Comparison of ENCODE assay signal across 11 cellular contexts in the genomic region with DNA sequence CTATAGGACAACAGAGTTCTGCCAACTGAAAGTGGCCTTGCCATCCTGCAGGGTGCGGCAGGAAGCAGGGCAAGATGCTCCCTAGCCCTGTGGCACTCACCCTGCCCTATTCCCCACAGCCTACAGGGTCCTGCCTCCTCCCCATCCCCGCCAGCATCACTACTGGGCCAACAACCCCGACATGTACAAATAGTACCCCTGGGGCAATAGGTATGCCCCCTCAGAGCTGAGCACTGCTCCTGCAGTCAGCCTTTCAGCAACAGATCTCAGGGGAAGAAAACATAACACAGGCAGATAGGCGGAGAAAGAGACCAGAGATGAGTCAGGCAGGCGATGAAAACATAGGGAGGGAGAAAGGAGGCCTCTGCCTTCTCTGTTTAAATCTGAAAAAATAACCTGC.
DNase-seq lines count a peak whose midpoint lies in the region; ATAC-seq, FAIRE-seq and TF ChIP-seq lines count a peak whose summit lies in the region.
"Had no signal": no experiment of that assay in that cellular context is flagged by ENCODE, and none has a peak within 500 bp of the region (broad histone marks: within the 10 kb centered on the region; RNA-seq: fewer than 3 reads in every experiment).

No MANE protein-coding gene starts in this region.

- H3K4me3 ChIP-seq in K562 = no peak overlapping the region
- no peak overlapping the region for H3K4me3 ChIP-seq in right atrium auricular region
- H3K4me3 ChIP-seq: mucosa of descending colon had no signal

- peak overlapping the region; percentile 25; the same call in 1 of the 2 replicates for H2AFZ ChIP-seq in K562 (ENCODE audit: low read depth, low read length)

- no peak for TF ChIP-seq EP300 in K562 (IDR thresholded peaks at IDR 0.05; ENCODE audit: low read length)

- no peaks in the 10 kb centered on the region for H4K20me1 ChIP-seq in K562 (replicated peaks; ENCODE audit: control insufficient read depth, insufficient read depth, low read length)

- peaks cover 41% of the 10 kb centered on the region for H3K79me2 ChIP-seq in K562 (ENCODE audit: control insufficient read depth, insufficient read depth, low read length)

- in situ Hi-C loops in K562 (cut with MboI) (no loop called here), GM13977 (cut with MboI; ENCODE audit: low pct_unique_long_range_greater_than_20kb, low sequenced_read_pairs, unreplicated experiment) (no loop called here)

- WGBS in K562 (ENCODE audit: insufficient coverage, low coverage, missing lambda C conversion rate) = 57% methylated on average over 5 of the region's 5 CpGs

- TF ChIP-seq RAD21 in K562 (CRISPR knock-in tag; conservative IDR thresholded peaks at IDR 0.05 in 1 of 2, IDR thresholded peaks at IDR 0.05 in 1 of 2) = no peak

- CTCF ChIA-PET in K562 (lab: Yijun Ruan, JAX; ENCODE audit: low intra/inter-chr PET ratio) = no interaction called here

- POLR2A ChIA-PET in K562 (lab: Yijun Ruan, JAX) = interaction anchor here (3.3 kb wide), 1 partner anchor 8 kb away, joined by 11 read pairs; no protein-coding TSS in a partner anchor

- TF ChIP-seq POLR2A in K562 (conservative IDR thresholded peaks at IDR 0.05) = no peak

- DNase-seq in activated effector memory CD4-positive, alpha-beta T cell treated with anti-CD3 and anti-CD28 coated beads, Interleukin-2, amount 50 U/mL, for 16 hours = peak; percentile 28
- DNase-seq in activated effector memory CD4-positive, alpha-beta T cell treated with Interleukin-2 at 50 U/mL for 16 hours = no peak
- peak in 1 of 4 experiments; percentile 36 for DNase-seq in K562 (ENCODE audit: extremely low read depth in 1 of 4, low spot score in 3 of 4)
- peak; percentile 54 for DNase-seq in right atrium auricular region (ENCODE audit: low spot score)
- peak; percentile 33 for DNase-seq in ureter (ENCODE audit: low spot score)
- no peak for DNase-seq in KG1 (lab: John Stamatoyannopoulos, UW)
- no peak for DNase-seq in NCI-H187 treated with DMSO at 0.1 percent for 48 hours (lab: John Stamatoyannopoulos, UW)
- DNase-seq in GM13977 (ENCODE audit: low spot score) = no peak
- DNase-seq: erythroblast, mucosa of descending colon, NCI-H2029 treated with DMSO at 0.1 percent for 48 hours had no signal

- H3K27ac ChIP-seq in K562 (ENCODE audit: extremely low read depth, low read depth, low read length) (peak overlapping the region; percentile 45; the same call in 1 of the 3 replicates), right atrium auricular region (peak overlapping the region in 1 of 2 donors; percentile 1)

- H3K4me2 ChIP-seq in K562 (ENCODE audit: insufficient read depth, low read length) = no peak overlapping the region

- ATAC-seq in K562 = peak; percentile 45

- H3K9me3 ChIP-seq in K562 (replicated peaks; ENCODE audit: control insufficient read depth, insufficient read depth, low read depth, low read length) (peaks cover 4% of the 10 kb centered on the region), right atrium auricular region (peaks cover 0 to 8% of the 10 kb centered on the region in 2 donors)

- no peaks in the 10 kb centered on the region for H3K9me1 ChIP-seq in K562 (ENCODE audit: control insufficient read depth, insufficient read depth, low read length)

- TF ChIP-seq CTCF in K562 (IDR thresholded peaks at IDR 0.05 in 2 of 3, conservative IDR thresholded peaks at IDR 0.05 in 1 of 3; ENCODE audit: insufficient read depth in 2 of 3, low read depth in 1 of 3, low read length in 3 of 3) (no peak), right atrium auricular region (IDR thresholded peaks at IDR 0.05) (peak in 1 of 2 donors; percentile 30), GM13977 (IDR thresholded peaks at IDR 0.05; ENCODE audit: extremely low read depth, insufficient read depth, missing control alignments) (no peak)

- peak overlapping the region in 1 of 2 experiments; percentile 26; a peak in 1 of 4 replicates for H3K9ac ChIP-seq in K562 (ENCODE audit: insufficient read depth in 1 of 2, low read depth in 2 of 2, low read length in 2 of 2)

- H3K36me3 ChIP-seq in K562 (ENCODE audit: control insufficient read depth, insufficient read depth, low read length) = no peaks in the 10 kb centered on the region; the same call in 2 of the 3 replicates
- no peaks in the 10 kb centered on the region for H3K36me3 ChIP-seq in right atrium auricular region

- intact Hi-C loops in K562 (cut with micrococcal nuclease) = no loop called here

- no TSS peak for BruUV-seq in K562 (replicated peaks; lab: Mats Ljungman, UMichigan)

- FAIRE-seq in K562 (lab: Jason Lieb, UNC) = no peak

- H3K4me1 ChIP-seq in K562 (replicated peaks in 1 of 2; ENCODE audit: control insufficient read depth in 2 of 2, insufficient read depth in 2 of 2, low read length in 2 of 2) (peaks cover 22 to 33% of the 10 kb centered on the region in 2 experiments), right atrium auricular region (peaks cover 0 to 20% of the 10 kb centered on the region in 2 donors)

- H3K27me3 ChIP-seq in K562 (ENCODE audit: control insufficient read depth in 2 of 2, insufficient read depth in 2 of 2, low read length in 2 of 2) (no peaks in the 10 kb centered on the region), right atrium auricular region (no peaks in the 10 kb centered on the region)

TF ChIP-seq in K562, 482 proteins besides CTCF, POLR2A, EP300 and RAD21 (continues in another document):
- TF ChIP-seq FOSL1 (tag; conservative IDR thresholded peaks at IDR 0.05) = peak; percentile 44; the same call in 1 of the 2 replicates
- TF ChIP-seq, protein P1, sequence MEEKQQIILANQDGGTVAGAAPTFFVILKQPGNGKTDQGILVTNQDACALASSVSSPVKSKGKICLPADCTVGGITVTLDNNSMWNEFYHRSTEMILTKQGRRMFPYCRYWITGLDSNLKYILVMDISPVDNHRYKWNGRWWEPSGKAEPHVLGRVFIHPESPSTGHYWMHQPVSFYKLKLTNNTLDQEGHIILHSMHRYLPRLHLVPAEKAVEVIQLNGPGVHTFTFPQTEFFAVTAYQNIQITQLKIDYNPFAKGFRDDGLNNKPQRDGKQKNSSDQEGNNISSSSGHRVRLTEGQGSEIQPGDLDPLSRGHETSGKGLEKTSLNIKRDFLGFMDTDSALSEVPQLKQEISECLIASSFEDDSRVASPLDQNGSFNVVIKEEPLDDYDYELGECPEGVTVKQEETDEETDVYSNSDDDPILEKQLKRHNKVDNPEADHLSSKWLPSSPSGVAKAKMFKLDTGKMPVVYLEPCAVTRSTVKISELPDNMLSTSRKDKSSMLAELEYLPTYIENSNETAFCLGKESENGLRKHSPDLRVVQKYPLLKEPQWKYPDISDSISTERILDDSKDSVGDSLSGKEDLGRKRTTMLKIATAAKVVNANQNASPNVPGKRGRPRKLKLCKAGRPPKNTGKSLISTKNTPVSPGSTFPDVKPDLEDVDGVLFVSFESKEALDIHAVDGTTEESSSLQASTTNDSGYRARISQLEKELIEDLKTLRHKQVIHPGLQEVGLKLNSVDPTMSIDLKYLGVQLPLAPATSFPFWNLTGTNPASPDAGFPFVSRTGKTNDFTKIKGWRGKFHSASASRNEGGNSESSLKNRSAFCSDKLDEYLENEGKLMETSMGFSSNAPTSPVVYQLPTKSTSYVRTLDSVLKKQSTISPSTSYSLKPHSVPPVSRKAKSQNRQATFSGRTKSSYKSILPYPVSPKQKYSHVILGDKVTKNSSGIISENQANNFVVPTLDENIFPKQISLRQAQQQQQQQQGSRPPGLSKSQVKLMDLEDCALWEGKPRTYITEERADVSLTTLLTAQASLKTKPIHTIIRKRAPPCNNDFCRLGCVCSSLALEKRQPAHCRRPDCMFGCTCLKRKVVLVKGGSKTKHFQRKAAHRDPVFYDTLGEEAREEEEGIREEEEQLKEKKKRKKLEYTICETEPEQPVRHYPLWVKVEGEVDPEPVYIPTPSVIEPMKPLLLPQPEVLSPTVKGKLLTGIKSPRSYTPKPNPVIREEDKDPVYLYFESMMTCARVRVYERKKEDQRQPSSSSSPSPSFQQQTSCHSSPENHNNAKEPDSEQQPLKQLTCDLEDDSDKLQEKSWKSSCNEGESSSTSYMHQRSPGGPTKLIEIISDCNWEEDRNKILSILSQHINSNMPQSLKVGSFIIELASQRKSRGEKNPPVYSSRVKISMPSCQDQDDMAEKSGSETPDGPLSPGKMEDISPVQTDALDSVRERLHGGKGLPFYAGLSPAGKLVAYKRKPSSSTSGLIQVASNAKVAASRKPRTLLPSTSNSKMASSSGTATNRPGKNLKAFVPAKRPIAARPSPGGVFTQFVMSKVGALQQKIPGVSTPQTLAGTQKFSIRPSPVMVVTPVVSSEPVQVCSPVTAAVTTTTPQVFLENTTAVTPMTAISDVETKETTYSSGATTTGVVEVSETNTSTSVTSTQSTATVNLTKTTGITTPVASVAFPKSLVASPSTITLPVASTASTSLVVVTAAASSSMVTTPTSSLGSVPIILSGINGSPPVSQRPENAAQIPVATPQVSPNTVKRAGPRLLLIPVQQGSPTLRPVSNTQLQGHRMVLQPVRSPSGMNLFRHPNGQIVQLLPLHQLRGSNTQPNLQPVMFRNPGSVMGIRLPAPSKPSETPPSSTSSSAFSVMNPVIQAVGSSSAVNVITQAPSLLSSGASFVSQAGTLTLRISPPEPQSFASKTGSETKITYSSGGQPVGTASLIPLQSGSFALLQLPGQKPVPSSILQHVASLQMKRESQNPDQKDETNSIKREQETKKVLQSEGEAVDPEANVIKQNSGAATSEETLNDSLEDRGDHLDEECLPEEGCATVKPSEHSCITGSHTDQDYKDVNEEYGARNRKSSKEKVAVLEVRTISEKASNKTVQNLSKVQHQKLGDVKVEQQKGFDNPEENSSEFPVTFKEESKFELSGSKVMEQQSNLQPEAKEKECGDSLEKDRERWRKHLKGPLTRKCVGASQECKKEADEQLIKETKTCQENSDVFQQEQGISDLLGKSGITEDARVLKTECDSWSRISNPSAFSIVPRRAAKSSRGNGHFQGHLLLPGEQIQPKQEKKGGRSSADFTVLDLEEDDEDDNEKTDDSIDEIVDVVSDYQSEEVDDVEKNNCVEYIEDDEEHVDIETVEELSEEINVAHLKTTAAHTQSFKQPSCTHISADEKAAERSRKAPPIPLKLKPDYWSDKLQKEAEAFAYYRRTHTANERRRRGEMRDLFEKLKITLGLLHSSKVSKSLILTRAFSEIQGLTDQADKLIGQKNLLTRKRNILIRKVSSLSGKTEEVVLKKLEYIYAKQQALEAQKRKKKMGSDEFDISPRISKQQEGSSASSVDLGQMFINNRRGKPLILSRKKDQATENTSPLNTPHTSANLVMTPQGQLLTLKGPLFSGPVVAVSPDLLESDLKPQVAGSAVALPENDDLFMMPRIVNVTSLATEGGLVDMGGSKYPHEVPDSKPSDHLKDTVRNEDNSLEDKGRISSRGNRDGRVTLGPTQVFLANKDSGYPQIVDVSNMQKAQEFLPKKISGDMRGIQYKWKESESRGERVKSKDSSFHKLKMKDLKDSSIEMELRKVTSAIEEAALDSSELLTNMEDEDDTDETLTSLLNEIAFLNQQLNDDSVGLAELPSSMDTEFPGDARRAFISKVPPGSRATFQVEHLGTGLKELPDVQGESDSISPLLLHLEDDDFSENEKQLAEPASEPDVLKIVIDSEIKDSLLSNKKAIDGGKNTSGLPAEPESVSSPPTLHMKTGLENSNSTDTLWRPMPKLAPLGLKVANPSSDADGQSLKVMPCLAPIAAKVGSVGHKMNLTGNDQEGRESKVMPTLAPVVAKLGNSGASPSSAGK (IDR thresholded peaks at IDR 0.05) = no peak
- TF ChIP-seq HLTF (IDR thresholded peaks at IDR 0.05) = no peak

Comparison
In these comparisons a context has a peak if more than half of its experiments do, and no peak if none do; other contexts are left out.
1. DNase-seq: peak in activated effector memory CD4-positive, alpha-beta T cell treated with anti-CD3 and anti-CD28 coated beads, Interleukin-2, amount 50 U/mL, for 16 hours (single experiment), right atrium auricular region (single experiment) and ureter (single experiment); none in activated effector memory CD4-positive, alpha-beta T cell treated with Interleukin-2 at 50 U/mL for 16 hours (single experiment), KG1 (single experiment), NCI-H187 treated with DMSO at 0.1 percent for 48 hours (single experiment) and GM13977 (single experiment).